Comparison of ENCODE assay signal across 12 cellular contexts in the genomic region with DNA sequence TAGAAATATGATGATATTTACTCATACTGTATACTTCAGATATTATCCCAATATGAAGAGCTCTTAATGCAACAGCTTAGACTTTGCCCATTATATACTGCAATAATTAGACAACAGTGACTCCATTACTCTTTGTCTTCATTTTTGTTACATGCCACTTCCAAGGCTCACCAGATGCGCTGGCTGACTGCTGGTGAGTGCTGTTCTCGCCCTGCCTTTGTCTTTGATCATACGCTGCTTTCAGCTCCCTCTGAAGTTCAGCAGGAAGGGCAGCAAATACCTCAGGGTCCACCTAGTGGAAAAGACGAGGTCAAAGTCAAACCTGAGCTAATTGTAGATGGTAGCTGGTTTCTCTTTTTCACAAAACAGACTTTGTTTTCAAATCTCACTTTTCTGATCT.
DNase-seq lines count a peak whose midpoint lies in the region; ATAC-seq, FAIRE-seq and TF ChIP-seq lines count a peak whose summit lies in the region.
"Had no signal": no experiment of that assay in that cellular context is flagged by ENCODE, and none has a peak within 500 bp of the region (broad histone marks: within the 10 kb centered on the region; RNA-seq: fewer than 3 reads in every experiment).

No MANE protein-coding gene starts in this region.

- no peak overlapping the region for H3K4me3 ChIP-seq in CD8-positive, alpha-beta memory T cell (ENCODE audit: low read length)
- no peak overlapping the region for H3K4me3 ChIP-seq in Jurkat, Clone E6-1 (ENCODE audit: low read length)
- H3K4me3 ChIP-seq in H1 (ENCODE audit: extremely low read depth in 1 of 4, insufficient read depth in 2 of 4, low read depth in 3 of 4, low read length in 4 of 4) = no peak overlapping the region
- H3K4me3 ChIP-seq: upper lobe of left lung had no signal

- H3K18ac ChIP-seq in H1 (ENCODE audit: extremely low read depth, low read length) = no peak overlapping the region

- H3K4me2 ChIP-seq in H1 (ENCODE audit: insufficient read depth in 1 of 2, low read depth in 2 of 2, low read length in 2 of 2) = no peak overlapping the region

- H2BK120ac ChIP-seq in H1 (replicated peaks; ENCODE audit: low read depth, low read length) = no peak overlapping the region

- ATAC-seq in memory B cell (ENCODE audit: low read depth) (no peak), HG03457 (IDR thresholded peaks at IDR 0.05; ENCODE audit: unreplicated experiment) (no peak), HG03460 (IDR thresholded peaks at IDR 0.05; ENCODE audit: unreplicated experiment) (no peak)

- FAIRE-seq in H1 (lab: Jason Lieb, UNC) = peak; percentile 74

- no peak overlapping the region for H3K4me3 Mint-ChIP-seq in CD8-positive, alpha-beta memory T cell
- no peak overlapping the region for H3K4me3 Mint-ChIP-seq in memory B cell

- DNase-seq in CD8-positive, alpha-beta memory T cell = no peak
- DNase-seq in Jurkat, Clone E6-1 (ENCODE audit: low read depth, low spot score) = peak; percentile 62
- DNase-seq in H1 (ENCODE audit: low read depth in 1 of 2, low spot score in 2 of 2) (peak in 1 of 2 experiments; percentile 15), memory B cell (ENCODE audit: low spot score in 2 of 2) (no peak), NCI-H2171 (lab: John Stamatoyannopoulos, UW) (no peak), NCI-H1930 (lab: John Stamatoyannopoulos, UW) (no peak)
- DNase-seq: activated CD8-positive, alpha-beta memory T cell treated with anti-CD3 and anti-CD28 coated beads, Interleukin-2, amount 50 U/mL, for 48 hours; effector memory CD4-positive, alpha-beta T cell; stimulated activated CD4-positive, alpha-beta T cell treated with anti-CD3 and anti-CD28 coated beads, Interleukin-2, amount 100 ng/mL, for 48 hours; upper lobe of left lung had no signal

- H3K4ac ChIP-seq in H1 (replicated peaks; ENCODE audit: insufficient read length, low read depth, low read length) = no peak overlapping the region

- H3K27me3 Mint-ChIP-seq in CD8-positive, alpha-beta memory T cell = no peaks in the 10 kb centered on the region
- H3K27me3 Mint-ChIP-seq in memory B cell = no peaks in the 10 kb centered on the region

- H3K36me3 Mint-ChIP-seq in CD8-positive, alpha-beta memory T cell = peaks cover 3 to 86% (median 20%) of the 10 kb centered on the region in 3 donors
- H3K36me3 Mint-ChIP-seq in memory B cell = peaks cover 14% of the 10 kb centered on the region

- no peaks in the 10 kb centered on the region for H3K27me3 ChIP-seq in CD8-positive, alpha-beta memory T cell (ENCODE audit: insufficient read depth, low read length, poor library complexity, severe bottlenecking)
- no peaks in the 10 kb centered on the region for H3K27me3 ChIP-seq in H1 (replicated peaks in 1 of 4; ENCODE audit: control insufficient read depth in 3 of 4, extremely low read depth in 1 of 4, insufficient read depth in 3 of 4, low read length in 3 of 4)
- H3K27me3 ChIP-seq: upper lobe of left lung had no signal

- no peaks in the 10 kb centered on the region for H3K23me2 ChIP-seq in H1 (ENCODE audit: low read depth, low read length)

- no peak for TF ChIP-seq POLR2A in H1 (IDR thresholded peaks at IDR 0.05; ENCODE audit: control extremely low read depth in 1 of 2, low read depth in 2 of 2, low read length in 2 of 2)

- H3K4me1 ChIP-seq in CD8-positive, alpha-beta memory T cell (ENCODE audit: insufficient read depth, low read length) = no peaks in the 10 kb centered on the region
- H3K4me1 ChIP-seq in H1 (replicated peaks in 1 of 4; ENCODE audit: control insufficient read depth in 3 of 4, insufficient read depth in 4 of 4, low read length in 3 of 4) = peaks cover 0 to 4% (median 2%) of the 10 kb centered on the region in 4 experiments; a peak in 4 of 7 replicates
- H3K4me1 ChIP-seq: upper lobe of left lung had no signal

- no peak overlapping the region for H3K23ac ChIP-seq in H1 (ENCODE audit: insufficient read length)

- H3K14ac ChIP-seq in H1 (ENCODE audit: insufficient read length) = no peak overlapping the region

- H3K36me3 ChIP-seq in CD8-positive, alpha-beta memory T cell (ENCODE audit: insufficient read depth, low read length) = peaks cover 27% of the 10 kb centered on the region
- peaks cover 10 to 79% (median 53%) of the 10 kb centered on the region in 4 experiments for H3K36me3 ChIP-seq in H1 (ENCODE audit: control insufficient read depth in 2 of 4, insufficient read depth in 4 of 4, low read length in 3 of 4)

- H3K4me1 Mint-ChIP-seq in CD8-positive, alpha-beta memory T cell = peaks cover 3 to 13% (median 8%) of the 10 kb centered on the region in 3 donors
- no peaks in the 10 kb centered on the region for H3K4me1 Mint-ChIP-seq in memory B cell

- H4K8ac ChIP-seq in H1 (ENCODE audit: extremely low read depth, insufficient read depth, low read length) = no peak overlapping the region

- H3K9me3 ChIP-seq in CD8-positive, alpha-beta memory T cell (ENCODE audit: low read length) = no peaks in the 10 kb centered on the region
- H3K9me3 ChIP-seq in H1 (ENCODE audit: insufficient read depth in 2 of 2, low read depth in 1 of 2, low read length in 1 of 2) = no peaks in the 10 kb centered on the region
- H3K9me3 ChIP-seq: upper lobe of left lung had no signal

- no peak overlapping the region for H3K27ac ChIP-seq in CD8-positive, alpha-beta memory T cell (ENCODE audit: low read depth, low read length)
- no peak overlapping the region for H3K27ac ChIP-seq in H1 (ENCODE audit: low read depth, low read length)
- H3K27ac ChIP-seq: upper lobe of left lung had no signal

- H3K79me2 ChIP-seq in H1 (ENCODE audit: control insufficient read depth in 1 of 2, insufficient read depth in 2 of 2, low read length in 2 of 2) = no peaks in the 10 kb centered on the region

- H3K9me3 Mint-ChIP-seq in CD8-positive, alpha-beta memory T cell = no peaks in the 10 kb centered on the region
- H3K9me3 Mint-ChIP-seq in memory B cell = no peaks in the 10 kb centered on the region

- H4K20me1 ChIP-seq in H1 (replicated peaks in 1 of 2; ENCODE audit: control insufficient read depth in 1 of 2, insufficient read depth in 2 of 2, low read length in 2 of 2) = no peaks in the 10 kb centered on the region

- TF ChIP-seq CTCF in H1 (IDR thresholded peaks at IDR 0.05; ENCODE audit: control extremely low read depth in 1 of 3, insufficient read depth in 1 of 3, low read depth in 1 of 3, low read length in 3 of 3) = peak; percentile 1 to 53 (median 34); a peak in 3 of 4 replicates

- no peak overlapping the region for H3K56ac ChIP-seq in H1 (replicated peaks; ENCODE audit: insufficient read length, low read depth, low read length)

- H2AK5ac ChIP-seq in H1 (ENCODE audit: low read depth, low read length) = no peak overlapping the region

- H3K27ac Mint-ChIP-seq in CD8-positive, alpha-beta memory T cell = peak overlapping the region in 5 of 8 donors; percentile 5 to 66 (median 37)
- H3K27ac Mint-ChIP-seq in memory B cell = peak overlapping the region; percentile 25

- no peak overlapping the region for H2BK20ac ChIP-seq in H1 (ENCODE audit: low read length)

- no peak overlapping the region for H2AFZ ChIP-seq in H1 (ENCODE audit: low read length)

- H2BK5ac ChIP-seq in H1 (ENCODE audit: low read depth, low read length) = no peak overlapping the region

- H4K91ac ChIP-seq in H1 (replicated peaks; ENCODE audit: insufficient read length, low read length) = no peak overlapping the region

- no peak overlapping the region for H3K9ac ChIP-seq in H1 (replicated peaks in 1 of 4; ENCODE audit: extremely low read depth in 1 of 4, low read depth in 3 of 4, low read length in 3 of 4)

- H2BK15ac ChIP-seq in H1 (ENCODE audit: low read length) = no peak overlapping the region

- no peak for TF ChIP-seq EP300 in H1 (IDR thresholded peaks at IDR 0.05; ENCODE audit: borderline replicate concordance in 1 of 2, low read depth in 2 of 2, low read length in 2 of 2)

- CTCF ChIA-PET in CD8-positive, alpha-beta memory T cell (lab: Charles Lee) = no interaction called here
- CTCF ChIA-PET in H1 (lab: Charles Lee; ENCODE audit: partially characterized antibody) = interaction anchor here (0.9 to 2.3 kb wide), 6 partner anchors 10 to 87 kb away, joined by 3 to 11 read pairs (median 4); partner anchors contain the start of genes EIF5B and TXNDC9

- TF ChIP-seq RAD21 in H1 (IDR thresholded peaks at IDR 0.05 in 1 of 2, conservative IDR thresholded peaks at IDR 0.05 in 1 of 2; ENCODE audit: low read depth in 2 of 2, low read length in 2 of 2) = peak; percentile 30 to 52; a peak in 3 of 4 replicates

- 71% methylated on average over 4 of the region's 4 CpGs; no CpG with 5 or more reads in 1 of the 2 experiments for WGBS in H1 (ENCODE audit: extremely low coverage in 1 of 2, insufficient coverage in 1 of 2, insufficient read length in 1 of 2, insufficient replicate concordance in 2 of 2, low coverage in 1 of 2, low lambda C conversion rate in 2 of 2, missing lambda C conversion rate in 1 of 2), 2 experiments

- no peak overlapping the region for H4K5ac ChIP-seq in H1 (ENCODE audit: insufficient read length, low read depth, low read length)

- POLR2A ChIA-PET in CD8-positive, alpha-beta memory T cell (lab: Charles Lee) = no interaction called here
- POLR2A ChIA-PET in H1 (lab: Charles Lee; ENCODE audit: partially characterized antibody) = interaction anchor here (1.0 kb wide), 1 partner anchor 31 kb away, joined by 3 read pairs; no protein-coding TSS in a partner anchor

- no peaks in the 10 kb centered on the region for H3K79me1 ChIP-seq in H1 (ENCODE audit: low read depth, low read length)

- no peak overlapping the region for H2BK12ac ChIP-seq in H1 (ENCODE audit: low read depth, low read length)

TF ChIP-seq in H1, 55 proteins besides CTCF, POLR2A, EP300 and RAD21:
- no peak for TF ChIP-seq CREB1 (IDR thresholded peaks at IDR 0.05)
- TF ChIP-seq NRF1 (IDR thresholded peaks at IDR 0.05; ENCODE audit: low read depth, low read length) = no peak
- TF ChIP-seq POLR2AphosphoS5 (IDR thresholded peaks at IDR 0.05; ENCODE audit: low read depth, low read length) = peak; percentile 57; the same call in 1 of the 2 replicates
- TF ChIP-seq TAF1 (IDR thresholded peaks at IDR 0.05; ENCODE audit: low read depth, low read length) = no peak
- TF ChIP-seq BACH1 (IDR thresholded peaks at IDR 0.05; ENCODE audit: low read length) = no peak
TF ChIP-seq in H1: peak in this region for 1.
